8 cellular contexts compared by ENCODE assay signal in genomic region chr17:40100669-40101366, GRCh38. TPM values are rescaled to one million over a fixed set of nuclear protein-coding genes. Genes with fewer than 3 reads are reported as not detected.
DNase-seq lines count a peak whose midpoint lies in the region; ATAC-seq and TF ChIP-seq lines count a peak whose summit lies in the region.

No MANE protein-coding gene starts in this region.

- H3K27me3 ChIP-seq in BJ (ENCODE audit: control insufficient read depth, insufficient read depth, low read length): no peaks in the 10 kb centered on the region
- H3K27me3 ChIP-seq in left ventricle myocardium inferior (ENCODE audit: low read depth): no peaks in the 10 kb centered on the region
- H3K27me3 ChIP-seq in transverse colon: no peaks in the 10 kb centered on the region

- in situ Hi-C loops in transverse colon (cut with MboI; ENCODE audit: low pct_ligation_motif_present in 1 of 4, low pct_unique_long_range_greater_than_20kb in 1 of 4, low sequenced_read_pairs in 3 of 4): no loop called here

- intact Hi-C loops in left ventricle myocardium inferior (cut with micrococcal nuclease) (no loop called here), posterior cingulate gyrus (cut with DNase I) (no loop called here), transverse colon (cut with DNase I; ENCODE audit: low total_unique reads) (no loop called here)

- H3K36me3 ChIP-seq in BJ (ENCODE audit: control insufficient read depth, insufficient read depth, low read length): peaks cover 12% of the 10 kb centered on the region
- H3K36me3 ChIP-seq in left ventricle myocardium inferior: peaks cover 19% of the 10 kb centered on the region
- H3K36me3 ChIP-seq in transverse colon: no peaks in the 10 kb centered on the region

- H3K4me3 ChIP-seq in BJ (ENCODE audit: low read depth, low read length) (peak overlapping the region; percentile 89), left ventricle myocardium inferior (peak overlapping the region; percentile 98), transverse colon (peak overlapping the region in 3 of 4 donors; percentile 59 to 68 (median 64))

- CTCF ChIA-PET in BJ (lab: Yijun Ruan, JAX): interaction anchor here (0.5 to 7.8 kb wide), 13 partner anchors 11 to 1596 kb away, joined by 3 to 84 read pairs (median 3); partner anchors contain the start of gene PSMD3

- TF ChIP-seq POLR2A in transverse colon (IDR thresholded peaks at IDR 0.05): peak; percentile 54

- H3K4me1 ChIP-seq in left ventricle myocardium inferior (peaks cover 90% of the 10 kb centered on the region), transverse colon (peaks cover 71 to 90% (median 78%) of the 10 kb centered on the region in 4 donors)

- 0 to 1% methylated on average over 2 to 11 of the region's 25 CpGs for WGBS in transverse colon (ENCODE audit: low coverage in 1 of 2), 2 donors

- DNase-seq in BJ (ENCODE audit: low read depth) (peak; percentile 95), NCI-H1930 (lab: John Stamatoyannopoulos, UW) (peak; percentile 92 to 94), T-helper 2 cell (peak; percentile 68 to 93 (median 87)), left ventricle myocardium inferior (peak; percentile 99), posterior cingulate gyrus (peak; percentile 96 to 100 (median 98)), transverse colon (peak; percentile 99)

- peak overlapping the region; percentile 78 for H3K27ac ChIP-seq in angular gyrus (ENCODE audit: low read depth, low read length)
- peak overlapping the region; percentile 100 for H3K27ac ChIP-seq in left ventricle myocardium inferior (replicated peaks)
- H3K27ac ChIP-seq in transverse colon: peak overlapping the region; percentile 93 to 99 (median 96)

- H3K9me3 ChIP-seq in left ventricle myocardium inferior (replicated peaks): no peaks in the 10 kb centered on the region
- no peaks in the 10 kb centered on the region for H3K9me3 ChIP-seq in transverse colon

- peak; percentile 23 for ATAC-seq in GM21786 (IDR thresholded peaks at IDR 0.05; ENCODE audit: unreplicated experiment)

- TF ChIP-seq CTCF in BJ (IDR thresholded peaks at IDR 0.05; ENCODE audit: insufficient read depth, low read depth, low read length): no peak
- TF ChIP-seq CTCF in left ventricle myocardium inferior (IDR thresholded peaks at IDR 0.05; ENCODE audit: borderline replicate concordance): no peak
- TF ChIP-seq CTCF in transverse colon (IDR thresholded peaks at IDR 0.05): no peak

- TF ChIP-seq EP300 in transverse colon (IDR thresholded peaks at IDR 0.05; ENCODE audit: low read depth): peak; percentile 34

- POLR2A ChIA-PET in BJ (lab: Charles Lee): interaction anchor here (0.6 to 1.3 kb wide), 4 partner anchors 11 to 938 kb away, joined by 4 to 12 read pairs (median 6); no protein-coding TSS in a partner anchor

RNA-seq across cellular contexts. Expression of gene NR1D1, which starts 0.4 kb away (rescaled TPM):
- 1.9 and 2.3 TPM in 2 replicates for polyA plus RNA-seq in BJ (2011; rRNA removed)
- polyA minus RNA-seq in BJ (2011; rRNA and poly(A)+ RNA removed): 4.3 and 6.6 TPM in 2 replicates
- total RNA-seq in left ventricle myocardium inferior: 19.1 TPM
- total RNA-seq in transverse colon: 10 to 100 TPM in 1 of 4 donors, 1 to 10 TPM in 3; 4.8 to 18.0 (median 7.3) TPM

RNA-seq across cellular contexts. Expression of gene MSL1, which starts 21.0 kb away (rescaled TPM):
- polyA plus RNA-seq in BJ (2011; rRNA removed): 36.7 and 69.0 TPM in 2 replicates
- polyA minus RNA-seq in BJ (2011; rRNA and poly(A)+ RNA removed): 23.2 and 23.8 TPM in 2 replicates
- total RNA-seq in left ventricle myocardium inferior (39.8 TPM), transverse colon (100 to 1,000 TPM in 2 of 4 donors, 10 to 100 TPM in 2; 73.9 to 258 (median 90.6) TPM)

RNA-seq across cellular contexts. Expression of gene THRA, which starts 38.1 kb away (rescaled TPM):
- 32.1 and 43.3 TPM in 2 replicates for polyA plus RNA-seq in BJ (2011; rRNA removed)
- polyA minus RNA-seq in BJ (2011; rRNA and poly(A)+ RNA removed): 17.8 and 20.2 TPM in 2 replicates
- total RNA-seq in left ventricle myocardium inferior: 78.3 TPM
- total RNA-seq in transverse colon: 10 to 100 TPM; 32.6 to 82.6 (median 58.6) TPM

RNA-seq across cellular contexts. Expression of gene CASC3, which starts 39.5 kb away (rescaled TPM):
- polyA plus RNA-seq in BJ (2011; rRNA removed): 27.8 and 35.1 TPM in 2 replicates
- 25.1 and 28.2 TPM in 2 replicates for polyA minus RNA-seq in BJ (2011; rRNA and poly(A)+ RNA removed)
- 44.0 TPM for total RNA-seq in left ventricle myocardium inferior
- 10 to 100 TPM; 41.8 to 65.1 (median 51.0) TPM for total RNA-seq in transverse colon

RNA-seq across cellular contexts. Expression of gene MED24, which starts 46.6 kb away (rescaled TPM):
- 40.1 and 55.2 TPM in 2 replicates for polyA plus RNA-seq in BJ (2011; rRNA removed)
- polyA minus RNA-seq in BJ (2011; rRNA and poly(A)+ RNA removed): 72.9 and 94.5 TPM in 2 replicates
- total RNA-seq in left ventricle myocardium inferior: 58.2 TPM
- total RNA-seq in transverse colon: 100 to 1,000 TPM in 2 of 4 donors, 10 to 100 TPM in 2; 64.3 to 294 (median 112) TPM

Comparison
In these comparisons a context has a peak if more than half of its experiments do, and no peak if none do; other contexts are left out.
1. Peak in every context shown above with its lines: DNase-seq, ATAC-seq, H3K4me3 ChIP-seq and H3K27ac ChIP-seq.